8 cellular contexts compared by ENCODE assay signal in genomic region chr22:46068908-46069481, GRCh38.
A peak's percentile ranks its signal among the peaks of the same experiment; 100 is the strongest.
DNase-seq lines count a peak whose midpoint lies in the region; ATAC-seq and TF ChIP-seq lines count a peak whose summit lies in the region.

No MANE protein-coding gene starts in this region.

- peak overlapping the region; percentile 68 for H3K4me3 ChIP-seq in AG04449 (ENCODE audit: low read depth, low read length)
- H3K4me3 ChIP-seq in heart right ventricle, result peak overlapping the region; percentile 28 to 92 (median 86)

- H3K36me3 ChIP-seq in heart right ventricle, result peaks cover 0 to 12% (median 0%) of the 10 kb centered on the region in 9 donors

- 1 to 2% methylated on average over 8 of the region's 8 CpGs for WGBS in heart right ventricle, 2 donors

- intact Hi-C loops in heart right ventricle (cut with DNase I), result loop anchor here in 1 of 10 donors (2.0 kb wide), 2 partner anchors 14 to 56 kb away; no protein-coding TSS in a partner anchor

- CTCF ChIA-PET in AG04449 (lab: Yijun Ruan, JAX), result interaction anchor here (0.8 to 2.9 kb wide), 8 partner anchors 10 to 74 kb away, joined by 3 to 20 read pairs (median 4); no protein-coding TSS in a partner anchor
- CTCF ChIA-PET in activated CD4-positive, alpha-beta memory T cell treated with anti-CD3 and anti-CD28 coated beads, Interleukin-2, amount 10 ng/mL, durations not matched to agents 7 days and 5 days (lab: Charles Lee), result interaction anchor here (1.2 to 2.0 kb wide), 3 partner anchors 32 to 74 kb away, joined by 5 to 9 read pairs (median 9); no protein-coding TSS in a partner anchor

- no peaks in the 10 kb centered on the region for H3K9me3 ChIP-seq in heart right ventricle

- no peaks in the 10 kb centered on the region for H3K27me3 ChIP-seq in heart right ventricle

- H3K4me3 Mint-ChIP-seq in activated CD4-positive, alpha-beta memory T cell treated with anti-CD3 and anti-CD28 coated beads, Interleukin-2, amount 10 ng/mL, durations not matched to agents 7 days and 5 days, result peak overlapping the region; percentile 83
- peak overlapping the region; percentile 89 to 92 for H3K4me3 Mint-ChIP-seq in stimulated activated naive B cell treated with anti-CD40 and anti-IgM and Interleukin-4, amounts not matched to agents 10 μg/mL and 1 μg/mL and 100 μg/mL, for 72 hours

- H3K27ac Mint-ChIP-seq in activated CD4-positive, alpha-beta memory T cell treated with anti-CD3 and anti-CD28 coated beads, Interleukin-2, amount 10 ng/mL, durations not matched to agents 7 days and 5 days, result peak overlapping the region; percentile 87
- H3K27ac Mint-ChIP-seq in stimulated activated naive B cell treated with anti-CD40 and anti-IgM and Interleukin-4, amounts not matched to agents 10 μg/mL and 1 μg/mL and 100 μg/mL, for 72 hours, result peak overlapping the region; percentile 98

- TF ChIP-seq CTCF in AG04449 (IDR thresholded peaks at IDR 0.05; ENCODE audit: insufficient read depth, low read length, missing control alignments) (no peak), heart right ventricle (IDR thresholded peaks at IDR 0.05) (no peak)

- peaks cover 2% of the 10 kb centered on the region for H3K27me3 Mint-ChIP-seq in activated CD4-positive, alpha-beta memory T cell treated with anti-CD3 and anti-CD28 coated beads, Interleukin-2, amount 10 ng/mL, durations not matched to agents 7 days and 5 days
- no peaks in the 10 kb centered on the region for H3K27me3 Mint-ChIP-seq in stimulated activated naive B cell treated with anti-CD40 and anti-IgM and Interleukin-4, amounts not matched to agents 10 μg/mL and 1 μg/mL and 100 μg/mL, for 72 hours

- peaks cover 10 to 78% (median 56%) of the 10 kb centered on the region in 9 donors for H3K4me1 ChIP-seq in heart right ventricle

- DNase-seq in AG04449 (ENCODE audit: low read depth, low spot score), result peak; percentile 76
- DNase-seq in H4 (ENCODE audit: low spot score), result peak; percentile 87
- no peak for DNase-seq in activated CD4-positive, alpha-beta memory T cell treated with anti-CD3 and anti-CD28 coated beads, Interleukin-2, amount 10 ng/mL, durations not matched to agents 7 days and 5 days
- DNase-seq in heart right ventricle, result peak in 1 of 2 donors; percentile 22
- no peak for DNase-seq in stimulated activated naive B cell treated with anti-CD40 and anti-IgM and Interleukin-4, amounts not matched to agents 10 μg/mL and 1 μg/mL and 100 μg/mL, for 72 hours
- no peak for DNase-seq in stimulated activated naive CD4-positive, alpha-beta T cell treated with Interleukin-2 at 50 U/mL for 16 hours (lab: John Stamatoyannopoulos, UW)
- no peak for DNase-seq in OCI-M2 (lab: John Stamatoyannopoulos, UW; ENCODE audit: unreplicated experiment)
- DNase-seq in activated CD4-positive, CD25-positive, alpha-beta regulatory T cell treated with anti-CD3 and anti-CD28 coated beads, Interleukin-2, amount 50 U/mL, for 72 hours, result no peak

- POLR2A ChIA-PET in AG04449 (lab: Yijun Ruan, JAX), result interaction anchor here (1.0 to 2.7 kb wide), 6 partner anchors 14 to 72 kb away, joined by 3 to 32 read pairs (median 7); no protein-coding TSS in a partner anchor
- POLR2A ChIA-PET in activated CD4-positive, alpha-beta memory T cell treated with anti-CD3 and anti-CD28 coated beads, Interleukin-2, amount 10 ng/mL, durations not matched to agents 7 days and 5 days (lab: Charles Lee), result interaction anchor here (0.6 to 3.4 kb wide), 6 partner anchors 11 to 899 kb away, joined by 3 to 41 read pairs (median 18); no protein-coding TSS in a partner anchor

- peaks cover 48% of the 10 kb centered on the region for H3K4me1 Mint-ChIP-seq in activated CD4-positive, alpha-beta memory T cell treated with anti-CD3 and anti-CD28 coated beads, Interleukin-2, amount 10 ng/mL, durations not matched to agents 7 days and 5 days
- peaks cover 25 to 37% of the 10 kb centered on the region in 2 donors for H3K4me1 Mint-ChIP-seq in stimulated activated naive B cell treated with anti-CD40 and anti-IgM and Interleukin-4, amounts not matched to agents 10 μg/mL and 1 μg/mL and 100 μg/mL, for 72 hours

- ATAC-seq in heart right ventricle, result peak in 4 of 8 donors; percentile 0 to 10 (median 4)
- no peak for ATAC-seq in stimulated activated naive B cell treated with anti-CD40 and anti-IgM and Interleukin-4, amounts not matched to agents 10 μg/mL and 1 μg/mL and 100 μg/mL, for 72 hours (replicated peaks)

- no peaks in the 10 kb centered on the region for H3K9me3 Mint-ChIP-seq in activated CD4-positive, alpha-beta memory T cell treated with anti-CD3 and anti-CD28 coated beads, Interleukin-2, amount 10 ng/mL, durations not matched to agents 7 days and 5 days
- no peaks in the 10 kb centered on the region for H3K9me3 Mint-ChIP-seq in stimulated activated naive B cell treated with anti-CD40 and anti-IgM and Interleukin-4, amounts not matched to agents 10 μg/mL and 1 μg/mL and 100 μg/mL, for 72 hours

- peaks cover 4% of the 10 kb centered on the region for H3K36me3 Mint-ChIP-seq in activated CD4-positive, alpha-beta memory T cell treated with anti-CD3 and anti-CD28 coated beads, Interleukin-2, amount 10 ng/mL, durations not matched to agents 7 days and 5 days (ENCODE audit: low read depth)
- H3K36me3 Mint-ChIP-seq in stimulated activated naive B cell treated with anti-CD40 and anti-IgM and Interleukin-4, amounts not matched to agents 10 μg/mL and 1 μg/mL and 100 μg/mL, for 72 hours, result peaks cover 2 to 6% of the 10 kb centered on the region in 2 donors

- H3K27ac ChIP-seq in heart right ventricle, result peak overlapping the region; percentile 98 to 100 (median 100)

Comparison
In these comparisons a context has a peak if more than half of its experiments do, and no peak if none do; other contexts are left out.
1. DNase-seq: peak in AG04449 (single experiment) and H4 (single experiment); none in activated CD4-positive, alpha-beta memory T cell treated with anti-CD3 and anti-CD28 coated beads, Interleukin-2, amount 10 ng/mL, durations not matched to agents 7 days and 5 days (single experiment), stimulated activated naive B cell treated with anti-CD40 and anti-IgM and Interleukin-4, amounts not matched to agents 10 μg/mL and 1 μg/mL and 100 μg/mL, for 72 hours (single experiment), stimulated activated naive CD4-positive, alpha-beta T cell treated with Interleukin-2 at 50 U/mL for 16 hours (single experiment), OCI-M2 (single experiment) and activated CD4-positive, CD25-positive, alpha-beta regulatory T cell treated with anti-CD3 and anti-CD28 coated beads, Interleukin-2, amount 50 U/mL, for 72 hours (single experiment).